In genomic region chr15:43266386-43266785, GRCh38 we compare ENCODE assay signal across 23 cellular contexts. TPM values are rescaled to one million over a fixed set of nuclear protein-coding genes. Genes with fewer than 3 reads are reported as not detected.
"Had no signal": no experiment of that assay in that cellular context is flagged by ENCODE, and none has a peak within 500 bp of the region (broad histone marks: within the 10 kb centered on the region; RNA-seq: fewer than 3 reads in every experiment).

No MANE protein-coding gene starts in this region.

- H3K79me2 ChIP-seq: parathyroid adenoma had no signal

- H3K9me3 ChIP-seq: lower lobe of right lung, psoas muscle, stomach had no signal

- DNase-seq: cerebellar nuclear complex; erythroblast; immature natural killer cell; left cardiac atrium; left ventricle myocardium inferior; lower lobe of right lung; mesenchymal stem cell; midbrain; occipital lobe; psoas muscle; retina; stimulated activated naive CD4-positive, alpha-beta T cell; stomach; substantia nigra; trophoblast cell had no signal

- H3K9ac ChIP-seq: neural progenitor cell, parathyroid adenoma had no signal

- H3K4me3 Mint-ChIP-seq: dendritic cell treated with granulocyte-macrophage colony-stimulating factor and Interleukin-4, amounts not matched to agents 40 ng/mL and 50 ng/mL, for 4 days; immature natural killer cell; natural killer cell treated with Interleukin-12 subunit alpha and Interleukin-12 subunit beta and Interleukin-15 and Interleukin-18, amount 100 ng/mL, for 72 hours; neural progenitor cell had no signal

- H3K27ac ChIP-seq: left ventricle myocardium inferior, lower lobe of right lung, neural progenitor cell, parathyroid adenoma, psoas muscle, stomach had no signal

- H2AFZ ChIP-seq: parathyroid adenoma had no signal

- H3K36me3 Mint-ChIP-seq: immature natural killer cell; natural killer cell treated with Interleukin-12 subunit alpha and Interleukin-12 subunit beta and Interleukin-15 and Interleukin-18, amount 100 ng/mL, for 72 hours; neural progenitor cell had no signal

- H3K4me1 Mint-ChIP-seq: neural progenitor cell had no signal

- H3K27ac Mint-ChIP-seq: dendritic cell treated with granulocyte-macrophage colony-stimulating factor and Interleukin-4, amounts not matched to agents 40 ng/mL and 50 ng/mL, for 4 days; immature natural killer cell; natural killer cell treated with Interleukin-12 subunit alpha and Interleukin-12 subunit beta and Interleukin-15 and Interleukin-18, amount 100 ng/mL, for 72 hours; neural progenitor cell had no signal

- H3K36me3 ChIP-seq: left ventricle myocardium inferior, lower lobe of right lung, neural progenitor cell, stomach had no signal

- H3K4me1 ChIP-seq: left ventricle myocardium inferior, lower lobe of right lung, neural progenitor cell, parathyroid adenoma, psoas muscle, stomach had no signal

- H3K4me3 ChIP-seq: left ventricle myocardium inferior, lower lobe of right lung, neural progenitor cell, psoas muscle, stomach had no signal

- H3K9me3 Mint-ChIP-seq: dendritic cell treated with granulocyte-macrophage colony-stimulating factor and Interleukin-4, amounts not matched to agents 40 ng/mL and 50 ng/mL, for 4 days; immature natural killer cell; natural killer cell treated with Interleukin-12 subunit alpha and Interleukin-12 subunit beta and Interleukin-15 and Interleukin-18, amount 100 ng/mL, for 72 hours; neural progenitor cell had no signal

- H3K4me2 ChIP-seq: neural progenitor cell had no signal

RNA-seq across cellular contexts. Expression of gene TGM5, which starts 0.3 kb away (rescaled TPM):
- total RNA-seq: fibroblast of villous mesenchyme, kidney, left cardiac atrium, left ventricle myocardium inferior, occipital lobe, sciatic nerve, skeletal muscle tissue, stomach had no signal

RNA-seq across cellular contexts. Expression of gene TGM7, which starts 35.7 kb away (rescaled TPM):
- total RNA-seq: fibroblast of villous mesenchyme; kidney; left cardiac atrium; left ventricle myocardium inferior; lower lobe of right lung; natural killer cell treated with Interleukin-12 subunit alpha and Interleukin-12 subunit beta and Interleukin-15 and Interleukin-18, amount 100 ng/mL, for 72 hours; occipital lobe; sciatic nerve; skeletal muscle tissue; stomach had no signal
- polyA plus RNA-seq: immature natural killer cell had no signal

RNA-seq across cellular contexts. Expression of gene EPB42, which starts 45.6 kb away (rescaled TPM):
- total RNA-seq: fibroblast of villous mesenchyme; kidney; left ventricle myocardium inferior; lower lobe of right lung; natural killer cell treated with Interleukin-12 subunit alpha and Interleukin-12 subunit beta and Interleukin-15 and Interleukin-18, amount 100 ng/mL, for 72 hours had no signal
- polyA plus RNA-seq: immature natural killer cell, psoas muscle, stomach had no signal
